Comparison of ENCODE assay signal across 8 cellular contexts in the genomic region with DNA sequence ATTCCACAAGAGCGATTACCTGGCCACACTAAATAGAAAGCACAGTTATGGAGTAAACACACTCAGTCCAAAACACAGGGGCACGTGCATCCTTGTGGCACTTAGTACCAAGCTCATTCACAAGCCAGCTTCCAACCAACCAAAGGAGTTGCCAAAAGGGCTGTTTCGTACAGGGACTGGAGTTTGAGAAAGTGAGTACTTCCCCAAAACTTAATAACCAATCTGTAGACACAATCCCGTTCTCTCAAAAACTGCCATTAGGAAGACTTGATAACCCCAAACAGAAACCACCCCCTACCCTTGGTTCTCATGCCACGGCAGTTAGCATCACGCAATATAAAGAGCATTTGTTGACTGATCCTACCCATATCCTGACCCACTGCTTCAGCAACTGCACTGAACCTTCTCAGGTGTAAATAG.
A peak's percentile ranks its signal among the peaks of the same experiment; 100 is the strongest.
DNase-seq lines count a peak whose midpoint lies in the region; ATAC-seq, FAIRE-seq and TF ChIP-seq lines count a peak whose summit lies in the region.

No MANE protein-coding gene starts in this region.

- H3K27me3 Mint-ChIP-seq in activated naive CD8-positive, alpha-beta T cell treated with anti-CD3 and anti-CD28 coated beads, Interleukin-2, amount 50 U/mL, for 24 hours, result no peaks in the 10 kb centered on the region

- no peaks in the 10 kb centered on the region for H3K9me3 Mint-ChIP-seq in activated naive CD8-positive, alpha-beta T cell treated with anti-CD3 and anti-CD28 coated beads, Interleukin-2, amount 50 U/mL, for 24 hours

- H3K4me1 Mint-ChIP-seq in activated naive CD8-positive, alpha-beta T cell treated with anti-CD3 and anti-CD28 coated beads, Interleukin-2, amount 50 U/mL, for 24 hours, result peaks cover 36% of the 10 kb centered on the region

- peak; percentile 85 for FAIRE-seq in GM12892 (lab: Jason Lieb, UNC)

- TF ChIP-seq POLR2A in GM12892 (IDR thresholded peaks at IDR 0.05; ENCODE audit: low read depth, low read length), result no peak

- H3K36me3 Mint-ChIP-seq in activated naive CD8-positive, alpha-beta T cell treated with anti-CD3 and anti-CD28 coated beads, Interleukin-2, amount 50 U/mL, for 24 hours (ENCODE audit: low read depth), result no peaks in the 10 kb centered on the region

- no peak overlapping the region for H3K27ac ChIP-seq in iPS DF 6.9 (ENCODE audit: low read length)
- H3K27ac ChIP-seq in skeletal muscle tissue (ENCODE audit: low read depth, low read length), result peak overlapping the region; percentile 67

- H3K27ac Mint-ChIP-seq in activated naive CD8-positive, alpha-beta T cell treated with anti-CD3 and anti-CD28 coated beads, Interleukin-2, amount 50 U/mL, for 24 hours, result no peak overlapping the region

- H3K4me1 ChIP-seq in iPS DF 6.9 (ENCODE audit: control insufficient read depth, insufficient read depth, low read length), result 0 out of 2 replicates have a peak, but pooled peaks cover 1% of the 10 kb centered on the region
- H3K4me1 ChIP-seq in skeletal muscle tissue (ENCODE audit: control insufficient read depth in 3 of 3, insufficient read depth in 3 of 3, low read length in 3 of 3), result peaks cover 0 to 8% (median 0%) of the 10 kb centered on the region in 3 donors

- H3K4me3 Mint-ChIP-seq in activated naive CD8-positive, alpha-beta T cell treated with anti-CD3 and anti-CD28 coated beads, Interleukin-2, amount 50 U/mL, for 24 hours, result peak overlapping the region; percentile 81

- ATAC-seq in HG03175 (IDR thresholded peaks at IDR 0.05; ENCODE audit: unreplicated experiment) (peak; percentile 21), GM19467 (IDR thresholded peaks at IDR 0.05; ENCODE audit: unreplicated experiment) (no peak)
- ATAC-seq in activated naive CD8-positive, alpha-beta T cell treated with anti-CD3 and anti-CD28 coated beads, Interleukin-2, amount 50 U/mL, for 24 hours, result no peak

- peak overlapping the region; percentile 61 to 83 (median 81) for H3K9ac ChIP-seq in skeletal muscle tissue (ENCODE audit: low read depth in 1 of 3, low read length in 3 of 3)

- DNase-seq in GM12892 (ENCODE audit: insufficient read length) (no peak), iPS DF 6.9 (ENCODE audit: low read depth, low spot score) (no peak), COLO668 (lab: John Stamatoyannopoulos, UW; ENCODE audit: unreplicated experiment) (no peak), DMS153 (lab: John Stamatoyannopoulos, UW) (no peak)
- no peak for DNase-seq in activated naive CD8-positive, alpha-beta T cell treated with anti-CD3 and anti-CD28 coated beads, Interleukin-2, amount 50 U/mL, for 24 hours

- H3K4me3 ChIP-seq in iPS DF 6.9 (ENCODE audit: low read length) (peak overlapping the region; percentile 47; the same call in 1 of the 2 replicates), skeletal muscle tissue (ENCODE audit: low read length in 3 of 3) (peak overlapping the region; percentile 82 to 95 (median 85))

- no peaks in the 10 kb centered on the region for H3K36me3 ChIP-seq in iPS DF 6.9 (ENCODE audit: control insufficient read depth, insufficient read depth, low read length)
- H3K36me3 ChIP-seq in skeletal muscle tissue (ENCODE audit: control insufficient read depth in 3 of 3, insufficient read depth in 3 of 3, low read length in 3 of 3), result no peaks in the 10 kb centered on the region

- WGBS in iPS DF 6.9 (ENCODE audit: insufficient coverage, insufficient read length), result no CpG with 5 or more reads among the region's 6 CpGs

- H3K27me3 ChIP-seq in iPS DF 6.9 (ENCODE audit: control insufficient read depth, insufficient read depth, low read length) (no peaks in the 10 kb centered on the region), skeletal muscle tissue (ENCODE audit: control insufficient read depth in 3 of 3, insufficient read depth in 3 of 3, low read length in 3 of 3) (no peaks in the 10 kb centered on the region)

- H3K9me3 ChIP-seq in iPS DF 6.9 (ENCODE audit: control insufficient read depth, insufficient read depth, low read length), result no peaks in the 10 kb centered on the region
- no peaks in the 10 kb centered on the region for H3K9me3 ChIP-seq in skeletal muscle tissue (ENCODE audit: control insufficient read depth in 3 of 3, low read length in 3 of 3)
